ENCODE assay signal across 22 cellular contexts in genomic region chr3:100396967-100397366, GRCh38. TPM values are rescaled to one million over a fixed set of nuclear protein-coding genes. Genes with fewer than 3 reads are reported as not detected.
DNase-seq lines count a peak whose midpoint lies in the region; ATAC-seq and TF ChIP-seq lines count a peak whose summit lies in the region.
"Had no signal": no experiment of that assay in that cellular context is flagged by ENCODE, and none has a peak within 500 bp of the region (broad histone marks: within the 10 kb centered on the region; RNA-seq: fewer than 3 reads in every experiment).

No MANE protein-coding gene starts in this region.

- no peak overlapping the region for H2BK12ac ChIP-seq in trophoblast cell (ENCODE audit: low read length)

- H3K4me2 ChIP-seq in GM23248 (ENCODE audit: unreplicated experiment) (no peak overlapping the region), trophoblast cell (ENCODE audit: low read length) (no peak overlapping the region)

- peak overlapping the region in 1 of 3 donors; percentile 49 for H3K27ac Mint-ChIP-seq in CD4-positive, CD25-positive, alpha-beta regulatory T cell
- H3K27ac Mint-ChIP-seq in neural crest cell (ENCODE audit: unreplicated experiment): no peak overlapping the region
- H3K27ac Mint-ChIP-seq: activated CD4-positive, alpha-beta T cell treated with anti-CD3 and anti-CD28 coated beads for 36 hours; activated naive CD4-positive, alpha-beta T cell treated with anti-CD3 and anti-CD28 coated beads, Interleukin-2, amount 10 ng/mL, durations not matched to agents 7 days and 5 days; HFFc6 had no signal

- TF ChIP-seq CTCF in neural crest cell (conservative IDR thresholded peaks at IDR 0.05): no peak

- peaks cover 8% of the 10 kb centered on the region; the same call in 1 of the 2 replicates for H3F3A ChIP-seq in GM23248 (ENCODE audit: insufficient read depth)

- H3K23ac ChIP-seq in trophoblast cell (ENCODE audit: low read length): no peak overlapping the region

- no peaks in the 10 kb centered on the region for H3K36me3 Mint-ChIP-seq in CD4-positive, CD25-positive, alpha-beta regulatory T cell
- H3K36me3 Mint-ChIP-seq in neural crest cell (ENCODE audit: low read depth): no peaks in the 10 kb centered on the region
- H3K36me3 Mint-ChIP-seq: naive B cell had no signal

- in situ Hi-C loops in GM23248 (cut with MboI): no loop called here

- no peak overlapping the region for H2AK5ac ChIP-seq in trophoblast cell (ENCODE audit: low read length)

- WGBS in GM23248 (ENCODE audit: low coverage in 1 of 2, low lambda C conversion rate in 2 of 2, missing lambda C conversion rate in 2 of 2), 2 experiments: 86 to 93% methylated on average over 2 of the region's 2 CpGs
- no CpG with 5 or more reads among the region's 2 CpGs for WGBS in trophoblast cell (ENCODE audit: extremely low coverage, insufficient coverage, insufficient read length)

- H4K8ac ChIP-seq in trophoblast cell (ENCODE audit: low read depth, low read length): no peak overlapping the region

- no peak for ATAC-seq in CD4-positive, CD25-positive, alpha-beta regulatory T cell (ENCODE audit: low read depth in 2 of 2)
- ATAC-seq: activated CD4-positive, alpha-beta T cell treated with anti-CD3 and anti-CD28 coated beads for 36 hours; left colon had no signal

- peaks cover 10% of the 10 kb centered on the region for H3K79me1 ChIP-seq in trophoblast cell (ENCODE audit: low read length)

- no peaks in the 10 kb centered on the region for H4K20me1 ChIP-seq in GM23248 (ENCODE audit: insufficient read depth)

- H3K36me3 ChIP-seq in CD4-positive, CD25-positive, alpha-beta regulatory T cell (ENCODE audit: control insufficient read depth, insufficient read depth, low read length): no peaks in the 10 kb centered on the region
- H3K36me3 ChIP-seq in GM23248 (ENCODE audit: low read depth) (no peaks in the 10 kb centered on the region), trophoblast cell (ENCODE audit: control insufficient read depth in 1 of 2, insufficient read depth in 2 of 2, low read length in 2 of 2) (peaks cover 0 to 1% of the 10 kb centered on the region in 2 experiments)

- H3K4me1 ChIP-seq in CD4-positive, CD25-positive, alpha-beta regulatory T cell (ENCODE audit: control insufficient read depth, insufficient read depth, low read length, poor library complexity, severe bottlenecking): peaks cover 26% of the 10 kb centered on the region
- peaks cover 15% of the 10 kb centered on the region for H3K4me1 ChIP-seq in GM23248 (ENCODE audit: insufficient read depth)
- peaks cover 3% of the 10 kb centered on the region in 2 experiments for H3K4me1 ChIP-seq in trophoblast cell (ENCODE audit: control insufficient read depth in 1 of 2, insufficient read depth in 2 of 2, low read length in 2 of 2)

- H3K14ac ChIP-seq in trophoblast cell (ENCODE audit: low read length): no peak overlapping the region

- no peaks in the 10 kb centered on the region for H3K9me3 Mint-ChIP-seq in CD4-positive, CD25-positive, alpha-beta regulatory T cell
- no peaks in the 10 kb centered on the region for H3K9me3 Mint-ChIP-seq in neural crest cell
- H3K9me3 Mint-ChIP-seq: activated naive CD4-positive, alpha-beta T cell treated with anti-CD3 and anti-CD28 coated beads, Interleukin-2, amount 10 ng/mL, durations not matched to agents 7 days and 5 days; HFFc6; naive B cell had no signal

- H3K27me3 ChIP-seq in CD4-positive, CD25-positive, alpha-beta regulatory T cell (ENCODE audit: control insufficient read depth, insufficient read depth, low read length): no peaks in the 10 kb centered on the region
- no peaks in the 10 kb centered on the region for H3K27me3 ChIP-seq in GM23248 (replicated peaks; ENCODE audit: insufficient read depth)
- no peaks in the 10 kb centered on the region for H3K27me3 ChIP-seq in trophoblast cell (ENCODE audit: insufficient read depth, low read length)
- H3K27me3 ChIP-seq: dorsolateral prefrontal cortex, MG63, SJSA1, testis had no signal

- H2BK5ac ChIP-seq in trophoblast cell (ENCODE audit: low read depth, low read length, poor library complexity): no peak overlapping the region

- H4K12ac ChIP-seq in trophoblast cell (ENCODE audit: low read depth, low read length): no peak overlapping the region

- no peaks in the 10 kb centered on the region for H3K9me2 ChIP-seq in GM23248 (ENCODE audit: insufficient read depth)

- H3K4ac ChIP-seq in trophoblast cell (ENCODE audit: low read depth, low read length): no peak overlapping the region

- no peaks in the 10 kb centered on the region for H3K9me3 ChIP-seq in CD4-positive, CD25-positive, alpha-beta regulatory T cell (ENCODE audit: control insufficient read depth in 2 of 2, low read length in 2 of 2)
- H3K9me3 ChIP-seq in GM23248 (ENCODE audit: low read depth) (no peaks in the 10 kb centered on the region), trophoblast cell (ENCODE audit: insufficient read depth, low read depth, low read length) (no peaks in the 10 kb centered on the region)
- H3K9me3 ChIP-seq: MG63, SJSA1, testis had no signal

- no peak overlapping the region for H3K27ac ChIP-seq in CD4-positive, CD25-positive, alpha-beta regulatory T cell (ENCODE audit: insufficient read depth, low read length, poor library complexity, severe bottlenecking)
- no peak overlapping the region for H3K27ac ChIP-seq in GM23248
- H3K27ac ChIP-seq in trophoblast cell (ENCODE audit: low read depth, low read length): no peak overlapping the region
- H3K27ac ChIP-seq: dorsolateral prefrontal cortex, SJSA1, testis had no signal

- H2AFZ ChIP-seq in GM23248: no peak overlapping the region
- H2AFZ ChIP-seq in trophoblast cell (ENCODE audit: insufficient read depth, low read length, poor library complexity): no peak overlapping the region

- DNase-seq in CD4-positive, CD25-positive, alpha-beta regulatory T cell: no peak
- DNase-seq in GM23248: peak; percentile 11
- DNase-seq in amniotic epithelial cell (ENCODE audit: low read depth): peak; percentile 9
- no peak for DNase-seq in neural crest cell (ENCODE audit: low read depth, low spot score)
- DNase-seq in hippocampal formation (lab: John Stamatoyannopoulos, UW): no peak
- no peak for DNase-seq in trophoblast cell
- no peak for DNase-seq in T1000 (lab: John Stamatoyannopoulos, UW)
- DNase-seq: activated CD4-positive, alpha-beta T cell treated with anti-CD3 and anti-CD28 coated beads for 36 hours; activated naive CD4-positive, alpha-beta T cell treated with anti-CD3 and anti-CD28 coated beads, Interleukin-2, amount 10 ng/mL, durations not matched to agents 7 days and 5 days; dorsolateral prefrontal cortex; HFFc6; left colon; MG63; naive B cell; NCI-H1436; NCI-H2107; NCI-H524 treated with DMSO at 0.1 percent for 48 hours; stimulated activated CD4-positive, alpha-beta T cell treated with anti-CD3 and anti-CD28 coated beads, Interleukin-4, amount 100 ng/mL, for 4 hours; stimulated activated naive CD4-positive, alpha-beta T cell treated with Interleukin-2 at 50 U/mL for 16 hours; T-helper 1 cell; testis had no signal

- H3K79me2 ChIP-seq in GM23248 (ENCODE audit: insufficient read depth): peaks cover 91% of the 10 kb centered on the region
- peaks cover 14% of the 10 kb centered on the region for H3K79me2 ChIP-seq in trophoblast cell (ENCODE audit: control insufficient read depth, insufficient read depth, low read length, poor library complexity)

- H3K4me3 Mint-ChIP-seq in CD4-positive, CD25-positive, alpha-beta regulatory T cell: peak overlapping the region in 3 of 4 donors; percentile 4 to 70 (median 41)
- peak overlapping the region; percentile 61 for H3K4me3 Mint-ChIP-seq in neural crest cell
- H3K4me3 Mint-ChIP-seq: activated CD4-positive, alpha-beta T cell treated with anti-CD3 and anti-CD28 coated beads for 36 hours; activated naive CD4-positive, alpha-beta T cell treated with anti-CD3 and anti-CD28 coated beads, Interleukin-2, amount 10 ng/mL, durations not matched to agents 7 days and 5 days; HFFc6 had no signal

- H3K9ac ChIP-seq in GM23248 (no peak overlapping the region), trophoblast cell (ENCODE audit: low read length) (no peak overlapping the region)

- no peak overlapping the region for H4K91ac ChIP-seq in trophoblast cell (ENCODE audit: low read depth, low read length)

- no peak overlapping the region for H3K18ac ChIP-seq in trophoblast cell (ENCODE audit: low read length)

- H3K4me1 Mint-ChIP-seq in CD4-positive, CD25-positive, alpha-beta regulatory T cell: peaks cover 15 to 70% (median 54%) of the 10 kb centered on the region in 4 donors
- peaks cover 29% of the 10 kb centered on the region for H3K4me1 Mint-ChIP-seq in neural crest cell

- H2BK120ac ChIP-seq in trophoblast cell (ENCODE audit: insufficient read depth, low read length, poor library complexity): no peak overlapping the region

- H3K27me3 Mint-ChIP-seq in CD4-positive, CD25-positive, alpha-beta regulatory T cell: no peaks in the 10 kb centered on the region
- H3K27me3 Mint-ChIP-seq in neural crest cell (ENCODE audit: low read depth): no peaks in the 10 kb centered on the region
- H3K27me3 Mint-ChIP-seq: activated CD4-positive, alpha-beta T cell treated with anti-CD3 and anti-CD28 coated beads for 36 hours; activated naive CD4-positive, alpha-beta T cell treated with anti-CD3 and anti-CD28 coated beads, Interleukin-2, amount 10 ng/mL, durations not matched to agents 7 days and 5 days; naive B cell had no signal

- H3K4me3 ChIP-seq in CD4-positive, CD25-positive, alpha-beta regulatory T cell (ENCODE audit: low read depth, low read length): no peak overlapping the region
- no peak overlapping the region for H3K4me3 ChIP-seq in GM23248
- H3K4me3 ChIP-seq in trophoblast cell (ENCODE audit: low read depth, low read length): no peak overlapping the region
- H3K4me3 ChIP-seq: dorsolateral prefrontal cortex, MG63, SJSA1, testis had no signal

RNA-seq across cellular contexts. Expression of gene TOMM70, which starts 3.9 kb away (rescaled TPM):
- 26.0 TPM for total RNA-seq in CD4-positive, CD25-positive, alpha-beta regulatory T cell
- 10 to 100 TPM; 12.4 to 22.2 (median 17.0) TPM for polyA plus RNA-seq in CD4-positive, CD25-positive, alpha-beta regulatory T cell
- total RNA-seq in GM23248 (2014; rRNA removed; shearing (Covaris generic)): 42.2 and 50.7 TPM in 2 replicates
- 18.8 and 21.5 TPM in 2 replicates for polyA plus RNA-seq in GM23248 (2016; fragmentation: Nextera tagmentation; extraction: Ambion mirVana)
- 46.1 and 48.2 TPM in 2 replicates for total RNA-seq in neural crest cell
- 21.0 and 21.3 TPM in 2 replicates for polyA plus RNA-seq in trophoblast cell (2013)

RNA-seq across cellular contexts. Expression of gene LNP1, which starts 4.4 kb away (rescaled TPM):
- 0.74 TPM for total RNA-seq in CD4-positive, CD25-positive, alpha-beta regulatory T cell
- 1 to 10 TPM in 1 of 4 donors, under 1 TPM in 3; 0.73 to 2.0 (median 0.91) TPM for polyA plus RNA-seq in CD4-positive, CD25-positive, alpha-beta regulatory T cell
- 2.9 TPM in 2 replicates for total RNA-seq in GM23248 (2014; rRNA removed; shearing (Covaris generic))
- 1.2 and 1.3 TPM in 2 replicates for polyA plus RNA-seq in GM23248 (2016; fragmentation: Nextera tagmentation; extraction: Ambion mirVana)
- total RNA-seq in neural crest cell: 6.9 TPM in 2 replicates
- polyA plus RNA-seq in trophoblast cell (2013): 1.4 and 1.7 TPM in 2 replicates

Comparison
In these comparisons a context has a peak if more than half of its experiments do, and no peak if none do; other contexts are left out.
1. DNase-seq: peak in GM23248 (single experiment) and amniotic epithelial cell (single experiment); none in CD4-positive, CD25-positive, alpha-beta regulatory T cell (0 of 3), neural crest cell (single experiment), hippocampal formation (0 of 2), trophoblast cell (0 of 2) and T1000 (single experiment).